15 cellular contexts compared by ENCODE assay signal in the genomic region with DNA sequence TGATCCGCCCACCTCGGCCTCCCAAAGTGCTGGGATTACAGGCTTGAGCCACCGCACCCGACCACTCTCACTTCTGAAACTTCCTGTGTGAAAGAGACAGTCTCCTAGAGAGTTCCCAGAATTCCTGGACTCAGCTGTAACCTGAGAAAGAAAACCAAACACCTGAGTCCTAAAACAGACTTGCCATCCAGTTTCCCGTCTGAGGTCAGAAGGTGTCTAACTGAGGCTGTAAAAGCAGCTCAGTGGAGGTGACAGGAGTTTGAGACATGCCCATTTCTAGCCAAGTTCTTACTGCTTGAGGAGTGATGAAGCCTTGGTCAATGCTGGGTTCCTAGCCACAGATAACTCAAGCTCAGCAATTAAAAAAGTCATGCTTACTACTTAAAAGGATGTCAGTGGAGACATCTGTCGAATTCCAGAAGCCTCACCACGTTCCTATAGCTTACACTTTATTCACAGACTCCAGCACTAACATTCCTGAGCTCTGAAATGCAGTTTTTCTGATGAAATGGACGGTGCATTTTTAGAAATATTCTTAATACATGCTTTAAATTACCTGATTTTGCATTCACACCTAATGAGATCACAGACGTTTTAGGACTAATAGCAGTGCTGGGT. TPM values are rescaled to one million over a fixed set of nuclear protein-coding genes. Genes with fewer than 3 reads are reported as not detected.
"Had no signal": no experiment of that assay in that cellular context is flagged by ENCODE, and none has a peak within 500 bp of the region (broad histone marks: within the 10 kb centered on the region; RNA-seq: fewer than 3 reads in every experiment).

No MANE protein-coding gene starts in this region.

- H3K9me3 ChIP-seq: mucosa of descending colon, neutrophil had no signal

- H3K27me3 ChIP-seq: neutrophil had no signal

- H3K27ac ChIP-seq: neutrophil had no signal

- H3K36me3 ChIP-seq: neutrophil had no signal

- DNase-seq: activated CD4-positive, alpha-beta T cell treated with anti-CD3 and anti-CD28 coated beads, Interleukin-2, amount 10 ng/mL, durations not matched to agents 7 days and 5 days; activated CD4-positive, CD25-positive, alpha-beta regulatory T cell; activated CD8-positive, alpha-beta memory T cell treated with anti-CD3 and anti-CD28 coated beads, Interleukin-2, amount 50 U/mL, for 48 hours; activated naive CD8-positive, alpha-beta T cell treated with anti-CD3 and anti-CD28 coated beads for 36 hours; cerebellar nuclear complex; effector memory CD8-positive, alpha-beta T cell; head of caudate nucleus; left colon; mammary epithelial cell; mucosa of descending colon; naive thymus-derived CD4-positive, alpha-beta T cell; retina; stimulated activated CD4-positive, alpha-beta T cell treated with anti-CD3 and anti-CD28 coated beads, Interleukin-12 subunit alpha, Interleukin-12 subunit beta, amount 100 ng/mL, for 4 hours; stimulated activated CD4-positive, alpha-beta T cell treated with anti-CD3 and anti-CD28 coated beads, Interleukin-2, amount 100 ng/mL, for 24 hours had no signal

- H3K4me3 ChIP-seq: mucosa of descending colon had no signal

RNA-seq across cellular contexts. Expression of gene IP6K3, which starts 41.3 kb away (rescaled TPM):
- polyA plus RNA-seq: mammary epithelial cell; naive thymus-derived CD4-positive, alpha-beta T cell had no signal
